Comparison of ENCODE assay signal across 9 cellular contexts in the genomic region with DNA sequence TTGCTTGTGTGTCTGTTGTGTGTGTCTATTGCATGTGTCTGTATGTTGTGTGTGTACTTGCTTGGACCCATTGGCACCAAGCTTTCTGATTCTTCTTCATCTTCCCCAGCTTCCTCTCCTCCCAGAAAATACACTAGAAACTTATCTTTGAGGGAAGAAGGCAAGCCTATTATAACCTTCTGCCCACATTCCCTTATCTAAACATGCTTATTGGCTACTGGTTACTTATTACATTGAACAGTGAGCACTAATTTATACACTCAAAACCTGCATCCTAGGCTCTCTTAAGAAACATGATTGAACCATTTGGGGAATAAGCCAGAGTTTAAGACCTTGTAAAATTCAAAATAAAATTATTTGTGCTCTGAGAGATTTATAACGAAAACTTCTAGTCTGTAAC. TPM values are rescaled to one million over a fixed set of nuclear protein-coding genes. Genes with fewer than 3 reads are reported as not detected.
"Had no signal": no experiment of that assay in that cellular context is flagged by ENCODE, and none has a peak within 500 bp of the region (broad histone marks: within the 10 kb centered on the region; RNA-seq: fewer than 3 reads in every experiment).

No MANE protein-coding gene starts in this region.

- H3K9me3 ChIP-seq: HAP-1 had no signal

- DNase-seq: GM23248, GOT3, H7, HFFc6, IMR-90 had no signal

- H3K27ac Mint-ChIP-seq: HFFc6 had no signal

- H3K9me3 Mint-ChIP-seq: HFFc6 had no signal

- H3K27ac ChIP-seq: GM23248 had no signal

- H3K4me3 ChIP-seq: GM23248, HAP-1 had no signal

- H3K36me3 ChIP-seq: HAP-1 had no signal

- H3K4me3 Mint-ChIP-seq: HFFc6 had no signal

- H3K4me1 ChIP-seq: HAP-1 had no signal

- ATAC-seq: HCT116 had no signal

RNA-seq across cellular contexts. Expression of a gene that starts 26.5 kb away (rescaled TPM):
- total RNA-seq: GM23248, H4, H7, HT-29, IMR-90 had no signal
- polyA plus RNA-seq: GM23248, IMR-90 had no signal
